Comparison of ENCODE assay signal across 8 cellular contexts in genomic region chr7:157432541-157432956, GRCh38.
A peak's percentile ranks its signal among the peaks of the same experiment; 100 is the strongest.
DNase-seq lines count a peak whose midpoint lies in the region; ATAC-seq and TF ChIP-seq lines count a peak whose summit lies in the region.

No MANE protein-coding gene starts in this region.

- H3K4me1 Mint-ChIP-seq in activated CD4-positive, alpha-beta T cell treated with anti-CD3 and anti-CD28 coated beads, Interleukin-2, amount 10 ng/mL, durations not matched to agents 24 days and 14 days = peaks cover 17% of the 10 kb centered on the region
- peaks cover 14% of the 10 kb centered on the region for H3K4me1 Mint-ChIP-seq in T-helper 17 cell

- peak overlapping the region; percentile 75 for H3K4me3 Mint-ChIP-seq in activated CD4-positive, alpha-beta T cell treated with anti-CD3 and anti-CD28 coated beads, Interleukin-2, amount 10 ng/mL, durations not matched to agents 24 days and 14 days
- peak overlapping the region; percentile 74 for H3K4me3 Mint-ChIP-seq in T-helper 17 cell

- no peaks in the 10 kb centered on the region for H3K36me3 Mint-ChIP-seq in activated CD4-positive, alpha-beta T cell treated with anti-CD3 and anti-CD28 coated beads, Interleukin-2, amount 10 ng/mL, durations not matched to agents 24 days and 14 days (ENCODE audit: low read depth)
- H3K36me3 Mint-ChIP-seq in T-helper 17 cell (ENCODE audit: low read depth) = no peaks in the 10 kb centered on the region

- TF ChIP-seq CTCF in fibroblast of pulmonary artery (IDR thresholded peaks at IDR 0.05; ENCODE audit: low read length, missing control alignments) = no peak

- peak overlapping the region; percentile 39 for H3K4me3 ChIP-seq in fibroblast of pulmonary artery (replicated peaks; ENCODE audit: low read depth, low read length)

- H3K9me3 Mint-ChIP-seq in activated CD4-positive, alpha-beta T cell treated with anti-CD3 and anti-CD28 coated beads, Interleukin-2, amount 10 ng/mL, durations not matched to agents 24 days and 14 days = no peaks in the 10 kb centered on the region

- peaks cover 3% of the 10 kb centered on the region for H3K27me3 Mint-ChIP-seq in activated CD4-positive, alpha-beta T cell treated with anti-CD3 and anti-CD28 coated beads, Interleukin-2, amount 10 ng/mL, durations not matched to agents 24 days and 14 days
- no peaks in the 10 kb centered on the region for H3K27me3 Mint-ChIP-seq in T-helper 17 cell

- no peaks in the 10 kb centered on the region for H3K9me3 ChIP-seq in T-helper 17 cell (ENCODE audit: control insufficient read depth, low read length, poor library complexity, severe bottlenecking)

- DNase-seq in activated CD4-positive, alpha-beta T cell treated with anti-CD3 and anti-CD28 coated beads, Interleukin-2, amount 10 ng/mL, durations not matched to agents 24 days and 14 days = peak; percentile 72
- no peak for DNase-seq in activated CD4-positive, alpha-beta T cell treated with anti-CD3 and anti-CD28 coated beads for 1 hour
- peak; percentile 58 for DNase-seq in NCI-H1092 treated with DMSO at 0.1 percent for 48 hours (lab: John Stamatoyannopoulos, UW)
- no peak for DNase-seq in T-helper 17 cell
- peak; percentile 78 for DNase-seq in fibroblast of pulmonary artery (ENCODE audit: low read depth)
- peak in 7 of 10 donors; percentile 16 to 90 (median 54) for DNase-seq in posterior cingulate gyrus
- no peak for DNase-seq in SKM-1 treated with dmso at 0.1 percent for 144 hours (lab: John Stamatoyannopoulos, UW; ENCODE audit: unreplicated experiment)

- ATAC-seq in T-helper 17 cell (peak; percentile 35), GM18517 (IDR thresholded peaks at IDR 0.05; ENCODE audit: unreplicated experiment) (no peak)

- peak overlapping the region; percentile 29 for H3K27ac Mint-ChIP-seq in activated CD4-positive, alpha-beta T cell treated with anti-CD3 and anti-CD28 coated beads, Interleukin-2, amount 10 ng/mL, durations not matched to agents 24 days and 14 days
- H3K27ac Mint-ChIP-seq in T-helper 17 cell = peak overlapping the region; percentile 14

- intact Hi-C loops in activated CD4-positive, alpha-beta T cell treated with anti-CD3 and anti-CD28 coated beads, Interleukin-2, amount 10 ng/mL, durations not matched to agents 24 days and 14 days (cut with micrococcal nuclease) = loop anchor here (5.0 to 10.0 kb wide), 3 partner anchors 105 to 252 kb away; no protein-coding TSS in a partner anchor
- intact Hi-C loops in posterior cingulate gyrus (cut with DNase I) = loop anchor here (2.0 to 10.0 kb wide), 3 partner anchors 252 to 976 kb away; no protein-coding TSS in a partner anchor

Comparison
In these comparisons a context has a peak if more than half of its experiments do, and no peak if none do; other contexts are left out.
1. DNase-seq: peak in activated CD4-positive, alpha-beta T cell treated with anti-CD3 and anti-CD28 coated beads, Interleukin-2, amount 10 ng/mL, durations not matched to agents 24 days and 14 days (single experiment), NCI-H1092 treated with DMSO at 0.1 percent for 48 hours (single experiment), fibroblast of pulmonary artery (single experiment) and posterior cingulate gyrus (7 of 10); none in activated CD4-positive, alpha-beta T cell treated with anti-CD3 and anti-CD28 coated beads for 1 hour (single experiment), T-helper 17 cell (0 of 3) and SKM-1 treated with dmso at 0.1 percent for 144 hours (single experiment).